In the genomic region with DNA sequence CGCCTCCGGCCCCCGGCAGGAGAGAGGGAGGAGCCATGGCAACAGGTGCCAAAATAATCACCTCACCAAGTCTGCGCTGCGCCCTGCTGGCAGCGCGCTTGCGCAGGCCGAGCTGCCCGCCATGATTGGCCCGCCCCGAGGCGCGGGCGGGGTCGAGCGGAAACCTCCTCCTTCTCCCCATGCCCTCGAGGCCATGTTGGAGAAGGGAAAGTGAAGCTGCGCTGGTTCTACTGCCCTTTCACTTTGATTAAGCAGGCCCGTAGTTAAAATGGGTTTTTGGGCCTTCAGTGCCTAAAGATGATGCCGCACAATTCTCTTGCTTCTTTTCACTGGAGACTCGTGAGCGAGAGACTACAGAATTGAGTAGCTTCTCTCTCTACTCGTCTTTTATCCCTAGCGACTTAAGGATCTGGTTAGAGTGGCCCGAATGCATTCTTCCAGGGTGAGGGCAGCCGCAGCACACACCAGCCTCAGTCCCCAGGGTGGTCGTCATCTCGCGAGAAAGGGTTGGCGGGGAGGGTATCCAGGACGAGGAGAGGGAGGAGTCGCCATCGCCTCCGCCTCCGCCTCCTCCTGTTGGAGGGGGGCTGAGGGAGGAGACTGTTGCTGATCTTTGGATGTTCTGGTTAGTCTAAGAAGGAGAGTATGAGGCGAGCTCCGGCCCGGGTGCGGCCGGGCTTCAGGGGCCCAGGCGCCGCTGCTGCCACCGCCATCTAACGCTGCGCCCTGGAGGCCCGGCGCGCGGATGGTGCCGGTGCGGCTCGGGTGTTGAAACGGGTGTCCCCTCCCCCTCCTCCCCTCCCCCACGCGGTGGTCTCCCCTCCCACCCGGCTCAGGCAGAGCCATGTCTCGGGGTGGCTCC, we compare ENCODE assay signal across 8 cellular contexts. TPM values are rescaled to one million over a fixed set of nuclear protein-coding genes. Genes with fewer than 3 reads are reported as not detected.
A peak's percentile ranks its signal among the peaks of the same experiment; 100 is the strongest.
DNase-seq lines count a peak whose midpoint lies in the region; ATAC-seq and TF ChIP-seq lines count a peak whose summit lies in the region.

A gene with protein sequence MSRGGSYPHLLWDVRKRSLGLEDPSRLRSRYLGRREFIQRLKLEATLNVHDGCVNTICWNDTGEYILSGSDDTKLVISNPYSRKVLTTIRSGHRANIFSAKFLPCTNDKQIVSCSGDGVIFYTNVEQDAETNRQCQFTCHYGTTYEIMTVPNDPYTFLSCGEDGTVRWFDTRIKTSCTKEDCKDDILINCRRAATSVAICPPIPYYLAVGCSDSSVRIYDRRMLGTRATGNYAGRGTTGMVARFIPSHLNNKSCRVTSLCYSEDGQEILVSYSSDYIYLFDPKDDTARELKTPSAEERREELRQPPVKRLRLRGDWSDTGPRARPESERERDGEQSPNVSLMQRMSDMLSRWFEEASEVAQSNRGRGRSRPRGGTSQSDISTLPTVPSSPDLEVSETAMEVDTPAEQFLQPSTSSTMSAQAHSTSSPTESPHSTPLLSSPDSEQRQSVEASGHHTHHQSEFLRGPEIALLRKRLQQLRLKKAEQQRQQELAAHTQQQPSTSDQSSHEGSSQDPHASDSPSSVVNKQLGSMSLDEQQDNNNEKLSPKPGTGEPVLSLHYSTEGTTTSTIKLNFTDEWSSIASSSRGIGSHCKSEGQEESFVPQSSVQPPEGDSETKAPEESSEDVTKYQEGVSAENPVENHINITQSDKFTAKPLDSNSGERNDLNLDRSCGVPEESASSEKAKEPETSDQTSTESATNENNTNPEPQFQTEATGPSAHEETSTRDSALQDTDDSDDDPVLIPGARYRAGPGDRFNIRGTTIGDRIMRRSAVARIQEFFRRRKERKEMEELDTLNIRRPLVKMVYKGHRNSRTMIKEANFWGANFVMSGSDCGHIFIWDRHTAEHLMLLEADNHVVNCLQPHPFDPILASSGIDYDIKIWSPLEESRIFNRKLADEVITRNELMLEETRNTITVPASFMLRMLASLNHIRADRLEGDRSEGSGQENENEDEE (plus strand): TSS at position 616 of the 862 bp plus-strand sequence. CDS start 229 bp downstream, at position 845.

- peak; percentile 77 for ATAC-seq in HG02885 (IDR thresholded peaks at IDR 0.05; ENCODE audit: poor library complexity, unreplicated experiment)
- peak; percentile 83 for ATAC-seq in T-helper 17 cell

- TF ChIP-seq CTCF in left ventricle myocardium inferior (IDR thresholded peaks at IDR 0.05; ENCODE audit: borderline replicate concordance) (no peak), progenitor cell of endocrine pancreas (IDR thresholded peaks at IDR 0.05; ENCODE audit: unreplicated experiment) (no peak)

- H3K4me3 ChIP-seq in left ventricle myocardium inferior, result peak within 1 kb of the TSS; percentile 94

- DNase-seq in NCI-H1694 treated with DMSO at 0.1 percent for 48 hours (lab: John Stamatoyannopoulos, UW) (peak; percentile 98), T-helper 17 cell (peak; percentile 92 to 98 (median 94)), amygdala (lab: John Stamatoyannopoulos, UW) (peak; percentile 77 to 98 (median 94)), left ventricle myocardium inferior (peak; percentile 95), progenitor cell of endocrine pancreas (ENCODE audit: low spot score, unreplicated experiment) (peak; percentile 92), ureter (ENCODE audit: low spot score) (peak; percentile 98)

- H3K27me3 Mint-ChIP-seq in T-helper 17 cell (no peaks in the 10 kb centered on the region), progenitor cell of endocrine pancreas (no peaks in the 10 kb centered on the region)

- no peaks in the 10 kb centered on the region for H3K9me3 ChIP-seq in T-helper 17 cell (ENCODE audit: control insufficient read depth, low read length, poor library complexity, severe bottlenecking)
- H3K9me3 ChIP-seq in left ventricle myocardium inferior (replicated peaks), result no peaks in the 10 kb centered on the region

- H3K4me1 ChIP-seq in left ventricle myocardium inferior, result peaks cover 88% of the 10 kb centered on the region

- intact Hi-C loops in left ventricle myocardium inferior (cut with micrococcal nuclease), result no loop called here

- H3K4me1 Mint-ChIP-seq in T-helper 17 cell (peaks cover 33% of the 10 kb centered on the region), progenitor cell of endocrine pancreas (ENCODE audit: low read depth) (peaks cover 26% of the 10 kb centered on the region)

- H3K27me3 ChIP-seq in left ventricle myocardium inferior (ENCODE audit: low read depth), result no peaks in the 10 kb centered on the region

- no peaks in the 10 kb centered on the region for H3K9me3 Mint-ChIP-seq in progenitor cell of endocrine pancreas (ENCODE audit: low read depth)

- no peaks in the 10 kb centered on the region for H3K36me3 ChIP-seq in left ventricle myocardium inferior

- H3K27ac Mint-ChIP-seq in T-helper 17 cell, result peak within 1 kb of the TSS; percentile 99
- peak within 1 kb of the TSS; percentile 100 for H3K27ac Mint-ChIP-seq in progenitor cell of endocrine pancreas

- H3K36me3 Mint-ChIP-seq in T-helper 17 cell (ENCODE audit: low read depth) (no peaks in the 10 kb centered on the region), progenitor cell of endocrine pancreas (ENCODE audit: insufficient read depth) (no peaks in the 10 kb centered on the region)

- peak within 1 kb of the TSS; percentile 100 for H3K4me3 Mint-ChIP-seq in T-helper 17 cell
- peak within 1 kb of the TSS; percentile 98 for H3K4me3 Mint-ChIP-seq in progenitor cell of endocrine pancreas (ENCODE audit: low read depth)

- H3K27ac ChIP-seq in left ventricle myocardium inferior (replicated peaks), result peak within 1 kb of the TSS; percentile 97

- peak; percentile 86 for TF ChIP-seq POLR2A in GM15510 (IDR thresholded peaks at IDR 0.05; ENCODE audit: borderline replicate concordance, extremely low read depth, insufficient read length)

RNA-seq across cellular contexts. Expression of the gene that starts here (rescaled TPM):
- 10 to 100 TPM; 24.1 to 26.9 TPM for total RNA-seq in T-helper 17 cell
- 196 TPM for total RNA-seq in left ventricle myocardium inferior
- 42.7 and 45.7 TPM in 2 replicates for total RNA-seq in progenitor cell of endocrine pancreas
- total RNA-seq in ureter, result 53.7 TPM

Comparison
In these comparisons a context has a peak if more than half of its experiments do, and no peak if none do; other contexts are left out.
1. Peak in every context shown above with its lines: DNase-seq, ATAC-seq, H3K4me3 ChIP-seq and H3K27ac ChIP-seq.